Comparison of ENCODE assay signal across 11 cellular contexts in genomic region chr12:47754126-47754525, GRCh38. TPM values are rescaled to one million over a fixed set of nuclear protein-coding genes. Genes with fewer than 3 reads are reported as not detected.
DNase-seq lines count a peak whose midpoint lies in the region; ATAC-seq, FAIRE-seq and TF ChIP-seq lines count a peak whose summit lies in the region.
"Had no signal": no experiment of that assay in that cellular context is flagged by ENCODE, and none has a peak within 500 bp of the region (broad histone marks: within the 10 kb centered on the region; RNA-seq: fewer than 3 reads in every experiment).

No MANE protein-coding gene starts in this region.

- ATAC-seq in GM12878 (no peak), GM18861 (IDR thresholded peaks at IDR 0.05; ENCODE audit: unreplicated experiment) (no peak)

- H2AFZ ChIP-seq in Karpas-422 (ENCODE audit: low read length), result no peak overlapping the region
- no peak overlapping the region for H2AFZ ChIP-seq in GM12878 (ENCODE audit: control insufficient read depth, low read depth, low read length)

- RAD21 ChIA-PET in GM12878 (lab: Charles Lee; ENCODE audit: unreplicated experiment), result interaction anchor here (1.7 to 12.6 kb wide), 3 partner anchors 12 to 48 kb away, joined by 5 to 237 read pairs (median 83); partner anchors contain the start of genes RPAP3 and SLC48A1

- TF ChIP-seq EP300 in GM12878 (IDR thresholded peaks at IDR 0.05; ENCODE audit: borderline replicate concordance in 1 of 2, control insufficient read depth in 1 of 2, low read depth in 2 of 2, low read length in 2 of 2), result no peak
- no peak for TF ChIP-seq EP300 in transverse colon (IDR thresholded peaks at IDR 0.05; ENCODE audit: low read depth)

- WGBS in GM12878 (ENCODE audit: insufficient coverage, insufficient replicate concordance, low lambda C conversion rate, missing lambda C conversion rate), result 96% methylated on average over 4 of the region's 4 CpGs
- 91% methylated on average over 4 of the region's 4 CpGs; no CpG with 5 or more reads in 1 of the 2 donors for WGBS in transverse colon (ENCODE audit: low coverage in 1 of 2), 2 donors

- H3K4me3 ChIP-seq in Karpas-422 (ENCODE audit: low read length), result peak overlapping the region; percentile 2; the same call in 1 of the 2 replicates
- no peak overlapping the region for H3K4me3 ChIP-seq in GM12878
- H3K4me3 ChIP-seq in transverse colon, result no peak overlapping the region

- H3K9me3 Mint-ChIP-seq in mesothelial cell of epicardium, result no peaks in the 10 kb centered on the region
- peaks cover 4% of the 10 kb centered on the region for H3K9me3 Mint-ChIP-seq in glutamatergic neuron (ENCODE audit: unreplicated experiment)

- H3K9me3 ChIP-seq in Karpas-422 (ENCODE audit: low read length) (no peaks in the 10 kb centered on the region), GM12878 (replicated peaks; ENCODE audit: control insufficient read depth, insufficient read depth, low read length) (no peaks in the 10 kb centered on the region), transverse colon (no peaks in the 10 kb centered on the region)

- H3K27me3 Mint-ChIP-seq in mesothelial cell of epicardium (ENCODE audit: low read depth) (no peaks in the 10 kb centered on the region), glutamatergic neuron (ENCODE audit: unreplicated experiment) (peaks cover 4% of the 10 kb centered on the region)

- in situ Hi-C loops in GM12878 (cut with MboI) (no loop called here), transverse colon (cut with MboI; ENCODE audit: low pct_ligation_motif_present in 1 of 4, low pct_unique_long_range_greater_than_20kb in 1 of 4, low sequenced_read_pairs in 3 of 4) (no loop called here)

- H3K79me2 ChIP-seq in Karpas-422 (ENCODE audit: low read length) (no peaks in the 10 kb centered on the region), GM12878 (ENCODE audit: control insufficient read depth, insufficient read depth, low read length) (no peaks in the 10 kb centered on the region)

- no TSS peak for BruUV-seq in GM12878 (replicated peaks; lab: Mats Ljungman, UMichigan)

- H3K4me2 ChIP-seq in Karpas-422 (ENCODE audit: low read depth, low read length, poor library complexity, severe bottlenecking), result peak overlapping the region; percentile 53
- H3K4me2 ChIP-seq in GM12878 (ENCODE audit: control insufficient read depth, insufficient read depth), result peak overlapping the region; percentile 82; the same call in 1 of the 2 replicates

- CTCF ChIA-PET in GM12878 (lab: Yijun Ruan, JAX), result interaction anchor here (1.1 to 14.5 kb wide), 8 partner anchors 10 to 85 kb away, joined by 3 to 507 read pairs (median 20); partner anchors contain the start of gene SLC48A1

- TF ChIP-seq POLR2A in GM12878 (IDR thresholded peaks at IDR 0.05; ENCODE audit: low read depth, low read length) (no peak), transverse colon (IDR thresholded peaks at IDR 0.05) (no peak)

- H3K27ac Mint-ChIP-seq in mesothelial cell of epicardium (peak overlapping the region; percentile 59), glutamatergic neuron (ENCODE audit: unreplicated experiment) (no peak overlapping the region)

- H3K27me3 ChIP-seq in Karpas-422 (ENCODE audit: low read length), result no peaks in the 10 kb centered on the region
- H3K27me3 ChIP-seq in GM12878 (replicated peaks in 1 of 2; ENCODE audit: control insufficient read depth in 2 of 2, insufficient read depth in 2 of 2, low read length in 1 of 2), result no peaks in the 10 kb centered on the region
- no peaks in the 10 kb centered on the region for H3K27me3 ChIP-seq in transverse colon

- no peak for TF ChIP-seq RAD21 in GM12878 (IDR thresholded peaks at IDR 0.05; ENCODE audit: insufficient read depth, low read depth, low read length)

- no peaks in the 10 kb centered on the region for H4K20me1 ChIP-seq in Karpas-422 (ENCODE audit: insufficient read depth, low read depth, low read length)
- H4K20me1 ChIP-seq in GM12878 (ENCODE audit: control insufficient read depth, insufficient read depth), result no peaks in the 10 kb centered on the region

- POLR2A ChIA-PET in GM12878 (lab: Charles Lee), result interaction anchor here (1.5 to 2.4 kb wide), 3 partner anchors 10 to 131 kb away, joined by 4 to 14 read pairs (median 5); no protein-coding TSS in a partner anchor

- intact Hi-C loops in GM12878 (cut with micrococcal nuclease; ENCODE audit: unreplicated experiment) (no loop called here), transverse colon (cut with DNase I; ENCODE audit: low total_unique reads) (no loop called here)

- no peak overlapping the region for H3K27ac ChIP-seq in Karpas-422 (ENCODE audit: low read length)
- H3K27ac ChIP-seq in GM12878 (ENCODE audit: control insufficient read depth, insufficient read depth), result 0 out of 2 replicates have a peak overlapping the region, but pooled peaks have one; percentile 76
- peak overlapping the region; percentile 52 to 82 (median 76) for H3K27ac ChIP-seq in transverse colon

- H3K9me2 ChIP-seq in Karpas-422 (replicated peaks; ENCODE audit: insufficient read depth, low read length), result no peaks in the 10 kb centered on the region

- H3K36me3 ChIP-seq in Karpas-422 (ENCODE audit: insufficient read depth, low read length) (no peaks in the 10 kb centered on the region), GM12878 (ENCODE audit: control insufficient read depth in 2 of 2, insufficient read depth in 2 of 2, low read length in 1 of 2) (no peaks in the 10 kb centered on the region), transverse colon (no peaks in the 10 kb centered on the region)

- SMC1A ChIA-PET in GM12878 (lab: Charles Lee; ENCODE audit: uncharacterized antibody, unreplicated experiment), result interaction anchor here (2.2 to 12.2 kb wide), 5 partner anchors 9 to 39 kb away, joined by 6 to 277 read pairs (median 15); no protein-coding TSS in a partner anchor

- peaks cover 4% of the 10 kb centered on the region for H3K36me3 Mint-ChIP-seq in mesothelial cell of epicardium
- H3K36me3 Mint-ChIP-seq in glutamatergic neuron (ENCODE audit: unreplicated experiment), result no peaks in the 10 kb centered on the region

- FAIRE-seq in GM12878 (lab: Jason Lieb, UNC), result peak; percentile 41

- H3K4me3 Mint-ChIP-seq in mesothelial cell of epicardium (no peak overlapping the region), glutamatergic neuron (ENCODE audit: unreplicated experiment) (no peak overlapping the region)

- TF ChIP-seq CTCF in GM12878 (IDR thresholded peaks at IDR 0.05 in 2 of 3, conservative IDR thresholded peaks at IDR 0.05 in 1 of 3; ENCODE audit: control insufficient read depth in 2 of 3, extremely low read depth in 1 of 3, insufficient read depth in 1 of 3, low read depth in 3 of 3, low read length in 3 of 3) (no peak), mesothelial cell of epicardium (IDR thresholded peaks at IDR 0.05; ENCODE audit: unreplicated experiment) (no peak), transverse colon (IDR thresholded peaks at IDR 0.05) (no peak), glutamatergic neuron (IDR thresholded peaks at IDR 0.05; ENCODE audit: partially characterized antibody, unreplicated experiment) (no peak)

- peaks cover 38% of the 10 kb centered on the region for H3K4me1 ChIP-seq in Karpas-422 (ENCODE audit: low read length)
- H3K4me1 ChIP-seq in GM12878 (ENCODE audit: control insufficient read depth, insufficient read depth, low read length), result peaks cover 41% of the 10 kb centered on the region
- peaks cover 23 to 51% (median 43%) of the 10 kb centered on the region in 4 donors for H3K4me1 ChIP-seq in transverse colon

- H3K4me1 Mint-ChIP-seq in mesothelial cell of epicardium (peaks cover 54% of the 10 kb centered on the region), glutamatergic neuron (ENCODE audit: low read depth, unreplicated experiment) (no peaks in the 10 kb centered on the region)

- DNase-seq in Karpas-422, result no peak
- no peak for DNase-seq in GM12878 (ENCODE audit: low read depth, low spot score)
- DNase-seq in mesothelial cell of epicardium (ENCODE audit: low spot score in 2 of 2, unreplicated experiment in 2 of 2), result no peak
- no peak for DNase-seq in transverse colon
- DNase-seq in glutamatergic neuron, result no peak
- DNase-seq in OCI-M2 (lab: John Stamatoyannopoulos, UW; ENCODE audit: unreplicated experiment), result no peak
- DNase-seq: amniotic stem cell, NCI-H446 treated with DMSO at 0.1 percent for 48 hours, SW 1271 had no signal

- H3K9ac ChIP-seq in Karpas-422 (ENCODE audit: low read length) (peak overlapping the region; percentile 30; the same call in 1 of the 2 replicates), GM12878 (ENCODE audit: control insufficient read depth, insufficient read depth, low read length) (no peak overlapping the region)

RNA-seq across cellular contexts. Expression of gene RAPGEF3, which starts 4.6 kb away (rescaled TPM):
- 4.4 and 11.9 TPM in 2 replicates for total RNA-seq in Karpas-422 (2014; rRNA removed; shearing (Covaris generic); ENCODE audit: low replicate concordance)
- 4.6 and 5.7 TPM in 2 replicates for total RNA-seq in GM12878 (2013; cell fraction: nucleolus; rRNA removed)
- total RNA-seq in GM12878 (2014; rRNA removed), result 0.27 and 0.28 TPM in 2 replicates
- total RNA-seq in GM12878 (2014; rRNA removed; fragmentation: Illumina TruSeq; extraction: Trizol), result 0.09 and 0.18 TPM in 2 replicates
- total RNA-seq in GM12878 (2021), result 0.64 and 0.88 TPM in 2 replicates
- polyA plus RNA-seq in GM12878 (2011; ENCODE audit: low read depth), result 0.38 TPM
- 0.30 and 0.68 TPM in 2 replicates for polyA plus RNA-seq in GM12878 (2011; rRNA removed)
- 0.63 and 0.94 TPM in 2 replicates for polyA plus RNA-seq in GM12878 (2011; cell fraction: cytosol; rRNA removed)
- polyA plus RNA-seq in GM12878 (2011; cell fraction: nucleus; rRNA removed), result 3.4 and 4.8 TPM in 2 replicates
- 0.81 and 0.97 TPM in 2 replicates for polyA plus RNA-seq in GM12878 (2012)
- 0.17 and 0.34 TPM in 2 replicates for polyA plus RNA-seq in GM12878 (2014; fragmentation: Illumina TruSeq; extraction: Trizol)
- polyA plus RNA-seq in GM12878 (2014; fragmentation: Nextera tagmentation; extraction: Ambion mirVana), result under 1 TPM in 1 of 2 experiments, not detected in 1; 0.02 TPM
- polyA plus RNA-seq in GM12878 (2014; rRNA removed), result 0.63 and 0.92 TPM in 2 replicates
- under 1 TPM in 1 of 2 experiments, not detected in 1; 0.27 TPM for polyA plus RNA-seq in GM12878 (2016; fragmentation: Nextera tagmentation; extraction: Ambion mirVana)
- 0.22 and 1.5 TPM in 2 replicates for polyA minus RNA-seq in GM12878 (2011; rRNA and poly(A)+ RNA removed)
- 1.7 TPM in 1 of 2 replicates, not detected in the other for polyA minus RNA-seq in GM12878 (2011; cell fraction: cytosol; rRNA and poly(A)+ RNA removed)
- 1.3 and 3.1 TPM in 2 replicates for polyA minus RNA-seq in GM12878 (2011; cell fraction: nucleus; rRNA and poly(A)+ RNA removed)
- total RNA-seq in mesothelial cell of epicardium, result 18.0 to 20.9 TPM (median 19.4 TPM) in 3 replicates
- 10 to 100 TPM in 2 of 4 donors, 1 to 10 TPM in 2; 8.1 to 51.7 (median 24.6) TPM for total RNA-seq in transverse colon
- total RNA-seq in glutamatergic neuron (ENCODE audit: unreplicated experiment), result 0.81 TPM

RNA-seq across cellular contexts. Expression of gene SLC48A1, which starts 18.9 kb away (rescaled TPM):
- 21.5 and 21.9 TPM in 2 replicates for total RNA-seq in Karpas-422 (2014; rRNA removed; shearing (Covaris generic); ENCODE audit: low replicate concordance)
- 2.5 and 3.7 TPM in 2 replicates for total RNA-seq in GM12878 (2013; cell fraction: nucleolus; rRNA removed)
- 1.7 and 2.4 TPM in 2 replicates for total RNA-seq in GM12878 (2014; rRNA removed)
- total RNA-seq in GM12878 (2014; rRNA removed; fragmentation: Illumina TruSeq; extraction: Trizol), result 1.1 and 1.2 TPM in 2 replicates
- 2.4 and 3.8 TPM in 2 replicates for total RNA-seq in GM12878 (2021)
- 0.84 TPM for polyA plus RNA-seq in GM12878 (2011; ENCODE audit: low read depth)
- polyA plus RNA-seq in GM12878 (2011; rRNA removed), result 0.55 and 1.2 TPM in 2 replicates
- 1.6 and 2.1 TPM in 2 replicates for polyA plus RNA-seq in GM12878 (2011; cell fraction: cytosol; rRNA removed)
- polyA plus RNA-seq in GM12878 (2011; cell fraction: nucleus; rRNA removed), result 2.4 and 2.7 TPM in 2 replicates
- 1.8 and 2.1 TPM in 2 replicates for polyA plus RNA-seq in GM12878 (2012)
- 1.6 TPM in 2 replicates for polyA plus RNA-seq in GM12878 (2014; fragmentation: Illumina TruSeq; extraction: Trizol)
- 1 to 10 TPM; 1.1 to 2.2 TPM for polyA plus RNA-seq in GM12878 (2014; fragmentation: Nextera tagmentation; extraction: Ambion mirVana)
- 1.1 and 1.9 TPM in 2 replicates for polyA plus RNA-seq in GM12878 (2014; rRNA removed)
- polyA plus RNA-seq in GM12878 (2016; fragmentation: Nextera tagmentation; extraction: Ambion mirVana), result 1 to 10 TPM; 4.0 to 4.9 TPM
- 1.2 and 1.8 TPM in 2 replicates for polyA minus RNA-seq in GM12878 (2011; rRNA and poly(A)+ RNA removed)
- polyA minus RNA-seq in GM12878 (2011; cell fraction: cytosol; rRNA and poly(A)+ RNA removed), result 0.67 and 0.94 TPM in 2 replicates
- 0.38 and 1.9 TPM in 2 replicates for polyA minus RNA-seq in GM12878 (2011; cell fraction: nucleus; rRNA and poly(A)+ RNA removed)
- 25.3 to 27.7 TPM (median 27.0 TPM) in 3 replicates for total RNA-seq in mesothelial cell of epicardium
- total RNA-seq in transverse colon, result 10 to 100 TPM; 19.9 to 76.7 (median 23.1) TPM
- total RNA-seq in glutamatergic neuron (ENCODE audit: unreplicated experiment), result 15.7 TPM

RNA-seq across cellular contexts. Expression of gene ENDOU, which starts 28.8 kb away (rescaled TPM):
- total RNA-seq in Karpas-422 (2014; rRNA removed; shearing (Covaris generic); ENCODE audit: low replicate concordance), result 1.2 and 10.7 TPM in 2 replicates
- not detected in 2 replicates for total RNA-seq in GM12878 (2013; cell fraction: nucleolus; rRNA removed)
- total RNA-seq in GM12878 (2014; rRNA removed) (0.17 TPM in 1 of 2 replicates, not detected in the other), GM12878 (2014; rRNA removed; fragmentation: Illumina TruSeq; extraction: Trizol) (0.09 TPM in 1 of 2 replicates, not detected in the other), GM12878 (2021) (0.21 TPM in 1 of 2 replicates, not detected in the other), mesothelial cell of epicardium (0.11 to 0.51 TPM (median 0.29 TPM) in 3 replicates), transverse colon (under 1 TPM in 1 of 4 donors, not detected in 3; 0.32 TPM), glutamatergic neuron (ENCODE audit: unreplicated experiment) (not detected)
- 0.13 TPM for polyA plus RNA-seq in GM12878 (2011; ENCODE audit: low read depth)
- polyA plus RNA-seq in GM12878 (2011; rRNA removed) (0.03 TPM in 1 of 2 replicates, not detected in the other), GM12878 (2014; fragmentation: Illumina TruSeq; extraction: Trizol) (0.10 and 0.19 TPM in 2 replicates), GM12878 (2014; fragmentation: Nextera tagmentation; extraction: Ambion mirVana) (under 1 TPM in 1 of 2 experiments, not detected in 1; 0.15 TPM), GM12878 (2014; rRNA removed) (0.08 and 0.11 TPM in 2 replicates), GM12878 (2016; fragmentation: Nextera tagmentation; extraction: Ambion mirVana) (not detected)
- polyA plus RNA-seq in GM12878 (2011; cell fraction: cytosol; rRNA removed), result not detected in 2 replicates
- 0.09 TPM in 1 of 2 replicates, not detected in the other for polyA plus RNA-seq in GM12878 (2011; cell fraction: nucleus; rRNA removed)
- polyA plus RNA-seq in GM12878 (2012), result 0.16 TPM in 1 of 2 replicates, not detected in the other
- not detected in 2 replicates for polyA minus RNA-seq in GM12878 (2011; rRNA and poly(A)+ RNA removed)
- not detected in 2 replicates for polyA minus RNA-seq in GM12878 (2011; cell fraction: cytosol; rRNA and poly(A)+ RNA removed)
- not detected in 2 replicates for polyA minus RNA-seq in GM12878 (2011; cell fraction: nucleus; rRNA and poly(A)+ RNA removed)
- total RNA-seq: left colon had no signal

RNA-seq across cellular contexts. Expression of gene RPAP3, which starts 48.3 kb away (rescaled TPM):
- total RNA-seq in Karpas-422 (2014; rRNA removed; shearing (Covaris generic); ENCODE audit: low replicate concordance), result 38.2 and 47.2 TPM in 2 replicates
- 25.2 and 27.8 TPM in 2 replicates for total RNA-seq in GM12878 (2013; cell fraction: nucleolus; rRNA removed)
- total RNA-seq in GM12878 (2014; rRNA removed), result 17.4 and 19.1 TPM in 2 replicates
- total RNA-seq in GM12878 (2014; rRNA removed; fragmentation: Illumina TruSeq; extraction: Trizol), result 34.5 and 36.9 TPM in 2 replicates
- total RNA-seq in GM12878 (2021), result 31.2 and 32.3 TPM in 2 replicates
- polyA plus RNA-seq in GM12878 (2011; ENCODE audit: low read depth), result 8.1 TPM
- 21.3 and 42.1 TPM in 2 replicates for polyA plus RNA-seq in GM12878 (2011; rRNA removed)
- 5.6 and 6.2 TPM in 2 replicates for polyA plus RNA-seq in GM12878 (2011; cell fraction: cytosol; rRNA removed)
- polyA plus RNA-seq in GM12878 (2011; cell fraction: nucleus; rRNA removed), result 6.8 and 9.0 TPM in 2 replicates
- polyA plus RNA-seq in GM12878 (2012), result 15.4 and 19.6 TPM in 2 replicates
- polyA plus RNA-seq in GM12878 (2014; fragmentation: Illumina TruSeq; extraction: Trizol), result 49.1 and 52.8 TPM in 2 replicates
- polyA plus RNA-seq in GM12878 (2014; fragmentation: Nextera tagmentation; extraction: Ambion mirVana), result 10 to 100 TPM; 14.1 to 24.5 TPM
- polyA plus RNA-seq in GM12878 (2014; rRNA removed), result 20.1 and 24.4 TPM in 2 replicates
- 10 to 100 TPM; 49.8 to 50.6 TPM for polyA plus RNA-seq in GM12878 (2016; fragmentation: Nextera tagmentation; extraction: Ambion mirVana)
- polyA minus RNA-seq in GM12878 (2011; rRNA and poly(A)+ RNA removed), result 8.3 and 15.1 TPM in 2 replicates
- polyA minus RNA-seq in GM12878 (2011; cell fraction: cytosol; rRNA and poly(A)+ RNA removed), result 5.7 and 8.9 TPM in 2 replicates
- polyA minus RNA-seq in GM12878 (2011; cell fraction: nucleus; rRNA and poly(A)+ RNA removed), result 7.7 and 13.3 TPM in 2 replicates
- total RNA-seq in mesothelial cell of epicardium, result 36.8 to 40.4 TPM (median 39.6 TPM) in 3 replicates
- 10 to 100 TPM in 1 of 4 donors, 1 to 10 TPM in 3; 8.1 to 16.0 (median 9.3) TPM for total RNA-seq in transverse colon
- total RNA-seq in glutamatergic neuron (ENCODE audit: unreplicated experiment), result 29.5 TPM
